ENCODE assay signal across 8 cellular contexts in genomic region chr11:130071211-130071712, GRCh38. TPM values are rescaled to one million over a fixed set of nuclear protein-coding genes. Genes with fewer than 3 reads are reported as not detected.
DNase-seq lines count a peak whose midpoint lies in the region; ATAC-seq, FAIRE-seq and TF ChIP-seq lines count a peak whose summit lies in the region.

No MANE protein-coding gene starts in this region.

- no peak overlapping the region for H2AFZ ChIP-seq in endothelial cell of umbilical vein (ENCODE audit: low read depth, low read length)
- H2AFZ ChIP-seq in osteoblast (ENCODE audit: low read length), result no peak overlapping the region

- POLR2A ChIA-PET in activated CD4-positive, alpha-beta T cell treated with anti-CD3 and anti-CD28 coated beads, Interleukin-2, amount 10 ng/mL, durations not matched to agents 7 days and 5 days (lab: Charles Lee), result no interaction called here
- POLR2A ChIA-PET in RWPE1 (lab: Yijun Ruan, JAX; ENCODE audit: low non-redundant PET) (interaction anchor here (1.2 to 2.1 kb wide), 2 partner anchors 68 to 141 kb away, joined by 5 to 19 read pairs; partner anchors contain the start of gene PRDM10), endothelial cell of umbilical vein (lab: Charles Lee) (interaction anchor here (0.7 to 2.9 kb wide), 9 partner anchors 32 to 111 kb away, joined by 3 to 45 read pairs (median 4); partner anchors contain the start of gene PRDM10)

- TF ChIP-seq CTCF in RWPE1 (conservative IDR thresholded peaks at IDR 0.05; ENCODE audit: low read depth) (no peak), endothelial cell of umbilical vein (IDR thresholded peaks at IDR 0.05; ENCODE audit: extremely low read depth in 1 of 2, insufficient read depth in 1 of 2, low read depth in 1 of 2, low read length in 2 of 2) (no peak), osteoblast (IDR thresholded peaks at IDR 0.05; ENCODE audit: extremely low read depth, low read depth, low read length) (no peak)

- H3K4me2 ChIP-seq in endothelial cell of umbilical vein (ENCODE audit: insufficient read depth, low read length), result peak overlapping the region; percentile 99
- peak overlapping the region; percentile 73 for H3K4me2 ChIP-seq in osteoblast (ENCODE audit: insufficient read depth, low read length)

- H3K79me2 ChIP-seq in endothelial cell of umbilical vein (ENCODE audit: control insufficient read depth, insufficient read depth, low read length) (peaks cover 64% of the 10 kb centered on the region), osteoblast (ENCODE audit: insufficient read depth, low read length) (peaks cover 62% of the 10 kb centered on the region)

- peak overlapping the region; percentile 92 for H3K9ac ChIP-seq in endothelial cell of umbilical vein (replicated peaks; ENCODE audit: extremely low read depth, insufficient read depth, low read length)

- H3K27ac ChIP-seq in RWPE1 (peak overlapping the region; percentile 96), endothelial cell of umbilical vein (ENCODE audit: insufficient read depth, low read depth, low read length) (peak overlapping the region; percentile 40), osteoblast (ENCODE audit: low read depth, low read length) (no peak overlapping the region)

- H3K9me3 ChIP-seq in endothelial cell of umbilical vein (replicated peaks; ENCODE audit: control insufficient read depth, insufficient read depth, low read length) (no peaks in the 10 kb centered on the region), osteoblast (ENCODE audit: low read depth, low read length) (no peaks in the 10 kb centered on the region)

- H3K4me3 ChIP-seq in endothelial cell of umbilical vein (replicated peaks in 1 of 3; ENCODE audit: insufficient read depth in 1 of 3, low read depth in 1 of 3, low read length in 3 of 3) (peak overlapping the region; percentile 92 to 96 (median 94)), osteoblast (ENCODE audit: insufficient read depth, low read length) (peak overlapping the region; percentile 81)

- H3K27me3 ChIP-seq in endothelial cell of umbilical vein (ENCODE audit: control insufficient read depth in 2 of 2, insufficient read depth in 2 of 2, low read length in 2 of 2), result no peaks in the 10 kb centered on the region
- H3K27me3 ChIP-seq in osteoblast (ENCODE audit: insufficient read depth, low read length), result no peaks in the 10 kb centered on the region

- intact Hi-C loops in endothelial cell of umbilical vein (cut with micrococcal nuclease), result no loop called here

- DNase-seq in activated CD4-positive, alpha-beta T cell treated with anti-CD3 and anti-CD28 coated beads, Interleukin-2, amount 10 ng/mL, durations not matched to agents 7 days and 5 days, result no peak
- DNase-seq in activated CD4-positive, alpha-beta T cell treated with anti-CD3 and anti-CD28 coated beads for 48 hours, result no peak
- peak; percentile 39 for DNase-seq in RWPE1 (ENCODE audit: low spot score)
- peak; percentile 66 for DNase-seq in endothelial cell of umbilical vein (ENCODE audit: low read depth, low spot score)
- DNase-seq in osteoblast (ENCODE audit: insufficient read length, low spot score, missing footprints), result no peak
- DNase-seq in stimulated activated CD4-positive, alpha-beta T cell treated with anti-CD3 and anti-CD28 coated beads, Interleukin-4, amount 100 ng/mL, for 4 hours, result no peak

- no peak for ATAC-seq in HG03342 (IDR thresholded peaks at IDR 0.05; ENCODE audit: unreplicated experiment)
- ATAC-seq in HG02870 (IDR thresholded peaks at IDR 0.05; ENCODE audit: unreplicated experiment), result no peak

- H3K4me1 ChIP-seq in endothelial cell of umbilical vein (ENCODE audit: control insufficient read depth, extremely low read depth, insufficient read depth, low read length) (peaks cover 12% of the 10 kb centered on the region), osteoblast (ENCODE audit: insufficient read depth, low read length) (peaks cover 6% of the 10 kb centered on the region)

- dilution Hi-C loops in endothelial cell of umbilical vein (cut with MboI; ENCODE audit: extremely low pct_ligation_motif_present, low sequenced_read_pairs), result no loop called here

- H3K4me3 Mint-ChIP-seq in activated CD4-positive, alpha-beta T cell treated with anti-CD3 and anti-CD28 coated beads, Interleukin-2, amount 10 ng/mL, durations not matched to agents 7 days and 5 days, result peak overlapping the region; percentile 74

- H3K36me3 Mint-ChIP-seq in activated CD4-positive, alpha-beta T cell treated with anti-CD3 and anti-CD28 coated beads, Interleukin-2, amount 10 ng/mL, durations not matched to agents 7 days and 5 days (ENCODE audit: low read depth), result no peaks in the 10 kb centered on the region

- TSS peak; percentile 42 for BruUV-seq in endothelial cell of umbilical vein (replicated peaks; lab: Mats Ljungman, UMichigan)

- no peaks in the 10 kb centered on the region for H3K9me1 ChIP-seq in endothelial cell of umbilical vein (replicated peaks; ENCODE audit: control insufficient read depth, extremely low read depth, insufficient read depth, low read length)

- peaks cover 22% of the 10 kb centered on the region for H3K27me3 Mint-ChIP-seq in activated CD4-positive, alpha-beta T cell treated with anti-CD3 and anti-CD28 coated beads, Interleukin-2, amount 10 ng/mL, durations not matched to agents 7 days and 5 days

- H3K27ac Mint-ChIP-seq in activated CD4-positive, alpha-beta T cell treated with anti-CD3 and anti-CD28 coated beads, Interleukin-2, amount 10 ng/mL, durations not matched to agents 7 days and 5 days, result peak overlapping the region; percentile 43

- TF ChIP-seq POLR2A in endothelial cell of umbilical vein (IDR thresholded peaks at IDR 0.05; ENCODE audit: low read depth, low read length), result no peak

- H3K36me3 ChIP-seq in endothelial cell of umbilical vein (ENCODE audit: control insufficient read depth in 2 of 2, extremely low read depth in 1 of 2, insufficient read depth in 2 of 2, low read length in 2 of 2), result no peaks in the 10 kb centered on the region
- no peaks in the 10 kb centered on the region for H3K36me3 ChIP-seq in osteoblast (ENCODE audit: insufficient read depth, low read length)

- no peaks in the 10 kb centered on the region for H4K20me1 ChIP-seq in endothelial cell of umbilical vein (replicated peaks; ENCODE audit: control insufficient read depth, extremely low read depth, insufficient read depth, low read length)
- H4K20me1 ChIP-seq in osteoblast (ENCODE audit: insufficient read depth, low read length), result peaks cover 30% of the 10 kb centered on the region

- CTCF ChIA-PET in activated CD4-positive, alpha-beta T cell treated with anti-CD3 and anti-CD28 coated beads, Interleukin-2, amount 10 ng/mL, durations not matched to agents 7 days and 5 days (lab: Charles Lee), result interaction anchor here (0.6 kb wide), 1 partner anchor 112 kb away, joined by 3 read pairs; no protein-coding TSS in a partner anchor
- CTCF ChIA-PET in RWPE1 (lab: Yijun Ruan, JAX) (interaction anchor here (0.5 to 1.2 kb wide), 5 partner anchors 35 to 84 kb away, joined by 3 to 4 read pairs (median 3); no protein-coding TSS in a partner anchor), endothelial cell of umbilical vein (lab: Charles Lee) (interaction anchor here (1.0 to 2.7 kb wide), 17 partner anchors 9 to 158 kb away, joined by 3 to 52 read pairs (median 5); partner anchors contain the start of gene PRDM10)

- FAIRE-seq in endothelial cell of umbilical vein (lab: Jason Lieb, UNC), result peak; percentile 59

- H3K9me3 Mint-ChIP-seq in activated CD4-positive, alpha-beta T cell treated with anti-CD3 and anti-CD28 coated beads, Interleukin-2, amount 10 ng/mL, durations not matched to agents 7 days and 5 days, result no peaks in the 10 kb centered on the region

- H3K4me1 Mint-ChIP-seq in activated CD4-positive, alpha-beta T cell treated with anti-CD3 and anti-CD28 coated beads, Interleukin-2, amount 10 ng/mL, durations not matched to agents 7 days and 5 days, result peaks cover 20% of the 10 kb centered on the region

TF ChIP-seq in endothelial cell of umbilical vein, 7 proteins besides CTCF, POLR2A, EP300 and RAD21:
- TF ChIP-seq GATA2 (IDR thresholded peaks at IDR 0.05; ENCODE audit: insufficient read depth, insufficient read length, low read depth, low read length), result no peak
- TF ChIP-seq MAX (IDR thresholded peaks at IDR 0.05; ENCODE audit: insufficient read depth, insufficient read length), result no peak
- no peak for TF ChIP-seq EZH2 (IDR thresholded peaks at IDR 0.05; ENCODE audit: borderline replicate concordance, low read depth, low read length, severe bottlenecking)
- no peak for TF ChIP-seq FOS (IDR thresholded peaks at IDR 0.05; ENCODE audit: borderline replicate concordance, insufficient read depth, low read length)
- no peak for TF ChIP-seq JUN (IDR thresholded peaks at IDR 0.05; ENCODE audit: borderline replicate concordance, insufficient read depth, insufficient read length, low read depth)
- TF ChIP-seq POLR2AphosphoS5 (IDR thresholded peaks at IDR 0.05; ENCODE audit: insufficient read depth, low read depth, low read length), result no peak
- no peak for TF ChIP-seq MYC (IDR thresholded peaks at IDR 0.05; ENCODE audit: low read depth, low read length)
TF ChIP-seq in endothelial cell of umbilical vein: peak in this region for 0.

RNA-seq across cellular contexts. Expression of gene APLP2, which starts 1.6 kb away (rescaled TPM):
- total RNA-seq in activated CD4-positive, alpha-beta T cell treated with anti-CD3 and anti-CD28 coated beads, Interleukin-2, amount 10 ng/mL, durations not matched to agents 7 days and 5 days, result 10 to 100 TPM; 18.9 to 19.8 TPM
- total RNA-seq in endothelial cell of umbilical vein (503 and 543 TPM in 2 replicates), osteoblast (326 and 331 TPM in 2 replicates)
- 433 and 493 TPM in 2 replicates for polyA plus RNA-seq in endothelial cell of umbilical vein
- polyA plus RNA-seq in endothelial cell of umbilical vein (2011; cell fraction: cytosol; rRNA removed), result 441 and 461 TPM in 2 replicates
- 379 and 479 TPM in 2 replicates for polyA plus RNA-seq in endothelial cell of umbilical vein (2011; cell fraction: nucleus; rRNA removed)
- 1,126 and 1,231 TPM in 2 replicates for polyA plus RNA-seq in endothelial cell of umbilical vein (2012)
- polyA minus RNA-seq in endothelial cell of umbilical vein, result 350 and 416 TPM in 2 replicates
- 23.5 TPM for polyA minus RNA-seq in endothelial cell of umbilical vein (2011; cell fraction: cytosol; rRNA and poly(A)+ RNA removed)
- 122 and 144 TPM in 2 replicates for polyA minus RNA-seq in endothelial cell of umbilical vein (2011; cell fraction: nucleus; rRNA and poly(A)+ RNA removed)

Comparison
In these comparisons a context has a peak if more than half of its experiments do, and no peak if none do; other contexts are left out.
1. DNase-seq: peak in RWPE1 (single experiment) and endothelial cell of umbilical vein (single experiment); none in activated CD4-positive, alpha-beta T cell treated with anti-CD3 and anti-CD28 coated beads, Interleukin-2, amount 10 ng/mL, durations not matched to agents 7 days and 5 days (single experiment), activated CD4-positive, alpha-beta T cell treated with anti-CD3 and anti-CD28 coated beads for 48 hours (single experiment), osteoblast (single experiment) and stimulated activated CD4-positive, alpha-beta T cell treated with anti-CD3 and anti-CD28 coated beads, Interleukin-4, amount 100 ng/mL, for 4 hours (0 of 2).
2. RNA of gene APLP2, which starts 1.6 kb away (total RNA-seq): 503 to 543 TPM in endothelial cell of umbilical vein and 326 to 331 TPM in osteoblast; 18.9 to 19.8 TPM in activated CD4-positive, alpha-beta T cell treated with anti-CD3 and anti-CD28 coated beads, Interleukin-2, amount 10 ng/mL, durations not matched to agents 7 days and 5 days; every median in the first group is over 10 times any median in the second.